Comparison of ENCODE assay signal across 15 cellular contexts in genomic region chr4:82733636-82734035, GRCh38.
DNase-seq lines count a peak whose midpoint lies in the region; ATAC-seq lines count a peak whose summit lies in the region.
"Had no signal": no experiment of that assay in that cellular context is flagged by ENCODE, and none has a peak within 500 bp of the region (broad histone marks: within the 10 kb centered on the region; RNA-seq: fewer than 3 reads in every experiment).

No MANE protein-coding gene starts in this region.

- peaks cover 14% of the 10 kb centered on the region for H3K27me3 Mint-ChIP-seq in activated T-helper 17 cell treated with anti-CD3 and anti-CD28 coated beads, Interleukin-2, amount 50 U/mL, for 72 hours
- H3K27me3 Mint-ChIP-seq: type B pancreatic cell had no signal

- no peak overlapping the region for H3K4me3 Mint-ChIP-seq in activated T-helper 17 cell treated with anti-CD3 and anti-CD28 coated beads, Interleukin-2, amount 50 U/mL, for 72 hours
- H3K4me3 Mint-ChIP-seq: T-helper 17 cell, type B pancreatic cell had no signal

- ATAC-seq in activated naive CD4-positive, alpha-beta T cell treated with anti-CD3 and anti-CD28 coated beads, Interleukin-2, amount 50 U/mL, for 72 hours: peak; percentile 41 to 44
- ATAC-seq in activated T-helper 17 cell treated with anti-CD3 and anti-CD28 coated beads, Interleukin-2, amount 50 U/mL, for 72 hours (replicated peaks): peak; percentile 90
- no peak for ATAC-seq in HG03159 (IDR thresholded peaks at IDR 0.05; ENCODE audit: unreplicated experiment)
- no peak for ATAC-seq in left cardiac atrium
- ATAC-seq: T-helper 17 cell had no signal

- no peaks in the 10 kb centered on the region for H3K36me3 Mint-ChIP-seq in activated naive CD4-positive, alpha-beta T cell treated with anti-CD3 and anti-CD28 coated beads, Interleukin-2, amount 50 U/mL, for 72 hours
- H3K36me3 Mint-ChIP-seq in activated T-helper 17 cell treated with anti-CD3 and anti-CD28 coated beads, Interleukin-2, amount 50 U/mL, for 72 hours (ENCODE audit: low read depth): no peaks in the 10 kb centered on the region

- no peaks in the 10 kb centered on the region for H3K4me1 Mint-ChIP-seq in activated T-helper 17 cell treated with anti-CD3 and anti-CD28 coated beads, Interleukin-2, amount 50 U/mL, for 72 hours
- H3K4me1 Mint-ChIP-seq: T-helper 17 cell had no signal

- no peaks in the 10 kb centered on the region for H3K9me3 Mint-ChIP-seq in activated naive CD4-positive, alpha-beta T cell treated with anti-CD3 and anti-CD28 coated beads, Interleukin-2, amount 50 U/mL, for 72 hours
- H3K9me3 Mint-ChIP-seq in activated T-helper 17 cell treated with anti-CD3 and anti-CD28 coated beads, Interleukin-2, amount 50 U/mL, for 72 hours: no peaks in the 10 kb centered on the region

- no peak for DNase-seq in activated naive CD4-positive, alpha-beta T cell treated with anti-CD3 and anti-CD28 coated beads, Interleukin-2, amount 50 U/mL, for 72 hours (ENCODE audit: low spot score in 2 of 2)
- DNase-seq in activated naive CD4-positive, alpha-beta T cell treated with Interleukin-2 at 50 U/mL for 16 hours: no peak
- DNase-seq in fibroblast of peridontal ligament (ENCODE audit: extremely low read depth) (peak; percentile 18), AG08395 (ENCODE audit: low spot score) (no peak), left cardiac atrium (no peak)
- peak; percentile 24 for DNase-seq in stimulated activated CD8-positive, alpha-beta memory T cell treated with anti-CD3 and anti-CD28 coated beads, Interleukin-4, amount 100 ng/mL, for 48 hours
- DNase-seq: Calu3, cerebellar nuclear complex, erythroblast, NCI-H510A treated with DMSO at 0.1 percent for 48 hours, RPMI8226, T-helper 17 cell had no signal

- H3K27ac Mint-ChIP-seq in activated naive CD4-positive, alpha-beta T cell treated with anti-CD3 and anti-CD28 coated beads, Interleukin-2, amount 50 U/mL, for 72 hours: no peak overlapping the region
- no peak overlapping the region for H3K27ac Mint-ChIP-seq in activated T-helper 17 cell treated with anti-CD3 and anti-CD28 coated beads, Interleukin-2, amount 50 U/mL, for 72 hours
- H3K27ac Mint-ChIP-seq: T-helper 17 cell, type B pancreatic cell had no signal

- intact Hi-C loops in left cardiac atrium (cut with DNase I): no loop called here

Comparison
In these comparisons a context has a peak if more than half of its experiments do, and no peak if none do; other contexts are left out.
1. ATAC-seq: peak in activated naive CD4-positive, alpha-beta T cell treated with anti-CD3 and anti-CD28 coated beads, Interleukin-2, amount 50 U/mL, for 72 hours (2 of 2) and activated T-helper 17 cell treated with anti-CD3 and anti-CD28 coated beads, Interleukin-2, amount 50 U/mL, for 72 hours (single experiment); none in HG03159 (single experiment) and left cardiac atrium (0 of 2).
2. DNase-seq: peak in fibroblast of peridontal ligament (single experiment) and stimulated activated CD8-positive, alpha-beta memory T cell treated with anti-CD3 and anti-CD28 coated beads, Interleukin-4, amount 100 ng/mL, for 48 hours (single experiment); none in activated naive CD4-positive, alpha-beta T cell treated with anti-CD3 and anti-CD28 coated beads, Interleukin-2, amount 50 U/mL, for 72 hours (0 of 2), activated naive CD4-positive, alpha-beta T cell treated with Interleukin-2 at 50 U/mL for 16 hours (single experiment), AG08395 (single experiment) and left cardiac atrium (single experiment).